ENCODE assay signal across 34 cellular contexts in genomic region chr5:15893866-15894265, GRCh38.
"Had no signal": no experiment of that assay in that cellular context is flagged by ENCODE, and none has a peak within 500 bp of the region (broad histone marks: within the 10 kb centered on the region; RNA-seq: fewer than 3 reads in every experiment).

No MANE protein-coding gene starts in this region.

- DNase-seq: Karpas-422, Kasumi-1, MG63, MM.1S, MV-4-11, NCI-H1048, NCI-H1092, NCI-H1092 treated with DMSO at 0.1 percent for 48 hours, NCI-H1105, NCI-H1105 treated with DMSO at 0.1 percent for 48 hours, NCI-H1417, NCI-H1417 treated with DMSO at 0.1 percent for 48 hours, NCI-H1436, NCI-H1436 treated with DMSO at 0.1 percent for 48 hours, NCI-H146, NCI-H1694, NCI-H1694 treated with DMSO at 0.1 percent for 48 hours, NCI-H187, NCI-H187 treated with DMSO at 0.1 percent for 48 hours, NCI-H1930, NCI-H2029, NCI-H2029 treated with DMSO at 0.1 percent for 48 hours, NCI-H2081, NCI-H2081 treated with DMSO at 0.1 percent for 48 hours, NCI-H2107, NCI-H2171, NCI-H2171 treated with DMSO at 0.1 percent for 48 hours, NCI-H226, NCI-H345, NCI-H446, NCI-H446 treated with DMSO at 0.1 percent for 48 hours, NCI-H510A, NCI-H510A treated with DMSO at 0.1 percent for 48 hours had no signal

- H3K9me3 ChIP-seq: MG63 had no signal

- H3K27ac ChIP-seq: KMS-11 had no signal

- H3K36me3 ChIP-seq: MG63 had no signal

- H3K9ac ChIP-seq: KMS-11 had no signal

- H3K4me3 ChIP-seq: MG63 had no signal
